8 cellular contexts compared by ENCODE assay signal in genomic region chr17:45131294-45131615, GRCh38. TPM values are rescaled to one million over a fixed set of nuclear protein-coding genes. Genes with fewer than 3 reads are reported as not detected.
DNase-seq lines count a peak whose midpoint lies in the region; ATAC-seq and TF ChIP-seq lines count a peak whose summit lies in the region.

No MANE protein-coding gene starts in this region.

- H3K9me3 ChIP-seq in DND-41 (ENCODE audit: insufficient read depth, low read length, severe bottlenecking) (no peaks in the 10 kb centered on the region), RWPE2 (ENCODE audit: severe bottlenecking) (no peaks in the 10 kb centered on the region), esophagus squamous epithelium (no peaks in the 10 kb centered on the region), psoas muscle (no peaks in the 10 kb centered on the region), body of pancreas (no peaks in the 10 kb centered on the region)

- H3K4me1 ChIP-seq in DND-41 (ENCODE audit: insufficient read depth, low read length) = peaks cover 28% of the 10 kb centered on the region
- H3K4me1 ChIP-seq in RWPE2 (ENCODE audit: insufficient read depth, poor library complexity, severe bottlenecking) = peaks cover 40% of the 10 kb centered on the region
- peaks cover 37 to 79% (median 48%) of the 10 kb centered on the region in 3 donors for H3K4me1 ChIP-seq in esophagus squamous epithelium
- H3K4me1 ChIP-seq in psoas muscle = peaks cover 50% of the 10 kb centered on the region
- peaks cover 41% of the 10 kb centered on the region for H3K4me1 ChIP-seq in body of pancreas

- DNase-seq in DND-41 (no peak), RWPE2 (ENCODE audit: low spot score) (no peak), esophagus squamous epithelium (lab: John Stamatoyannopoulos, UW) (no peak), psoas muscle (no peak), body of pancreas (no peak)
- DNase-seq in stimulated activated CD4-positive, alpha-beta T cell treated with anti-CD3 and anti-CD28 coated beads, Interleukin-4, amount 100 ng/mL, for 4 hours = no peak

- H4K20me1 ChIP-seq in DND-41 (ENCODE audit: insufficient read depth, low read length) = no peaks in the 10 kb centered on the region

- WGBS in esophagus squamous epithelium, 2 donors = 66 to 72% methylated on average over 8 to 9 of the region's 9 CpGs
- 55 to 79% (median 67%) methylated on average over 9 of the region's 9 CpGs for WGBS in psoas muscle, 3 donors
- WGBS in body of pancreas, 2 donors = 71 to 85% methylated on average over 8 to 9 of the region's 9 CpGs

- H3K9ac ChIP-seq in DND-41 (ENCODE audit: low read depth, low read length) = no peak overlapping the region

- no peak for TF ChIP-seq POLR2A in esophagus squamous epithelium (IDR thresholded peaks at IDR 0.05)
- no peak for TF ChIP-seq POLR2A in body of pancreas (IDR thresholded peaks at IDR 0.05)

- H3K36me3 ChIP-seq in DND-41 (ENCODE audit: insufficient read depth, low read length) (no peaks in the 10 kb centered on the region), RWPE2 (ENCODE audit: low read depth) (peaks cover 7% of the 10 kb centered on the region), esophagus squamous epithelium (no peaks in the 10 kb centered on the region), psoas muscle (ENCODE audit: insufficient read depth in 1 of 2, low read depth in 1 of 2) (no peaks in the 10 kb centered on the region), body of pancreas (replicated peaks in 1 of 2; ENCODE audit: insufficient read depth in 1 of 2, low read depth in 2 of 2) (no peaks in the 10 kb centered on the region)

- H3K27ac ChIP-seq in DND-41 (ENCODE audit: low read length) (no peak overlapping the region), RWPE2 (ENCODE audit: poor library complexity, severe bottlenecking) (peak overlapping the region; percentile 95), esophagus squamous epithelium (peak overlapping the region; percentile 92 to 99 (median 98)), psoas muscle (peak overlapping the region; percentile 91), body of pancreas (no peak overlapping the region)

- intact Hi-C loops in esophagus squamous epithelium (cut with DNase I) = loop anchor here (5.0 kb wide), 1 partner anchor 354 kb away; no protein-coding TSS in a partner anchor
- intact Hi-C loops in psoas muscle (cut with DNase I) = loop anchor here (2.0 to 10.0 kb wide), 7 partner anchors 34 to 356 kb away; partner anchors contain the start of gene DCAKD (in 1 of the 2)
- intact Hi-C loops in body of pancreas (cut with DNase I) = no loop called here

- H3K79me2 ChIP-seq in DND-41 (ENCODE audit: insufficient read depth, low read length) = peaks cover 5% of the 10 kb centered on the region; the same call in 1 of the 2 replicates

- H3K4me3 ChIP-seq in DND-41 (ENCODE audit: low read depth in 1 of 2, low read length in 2 of 2) (peak overlapping the region in 1 of 2 experiments; percentile 91; a peak in 1 of 4 replicates), RWPE2 (ENCODE audit: severe bottlenecking) (peak overlapping the region; percentile 97), esophagus squamous epithelium (peak overlapping the region; percentile 78 to 98 (median 90)), psoas muscle (peak overlapping the region; percentile 88), body of pancreas (no peak overlapping the region)

- peak overlapping the region; percentile 100; the same call in 1 of the 2 replicates for H3K4me2 ChIP-seq in DND-41 (ENCODE audit: insufficient read depth, low read length)

- no peak for ATAC-seq in DND-41 (ENCODE audit: insufficient read depth, low read depth)
- no peak for ATAC-seq in RWPE2 (ENCODE audit: low read depth)
- no peak for ATAC-seq in psoas muscle
- no peak for ATAC-seq in GM19397 (IDR thresholded peaks at IDR 0.05; ENCODE audit: unreplicated experiment)
- no peak for ATAC-seq in body of pancreas
- no peak for ATAC-seq in GM19452 (IDR thresholded peaks at IDR 0.05; ENCODE audit: unreplicated experiment)

- H3K27me3 ChIP-seq in DND-41 (ENCODE audit: insufficient read depth, low read length, poor library complexity) (no peaks in the 10 kb centered on the region), RWPE2 (ENCODE audit: insufficient read depth, poor library complexity, severe bottlenecking) (no peaks in the 10 kb centered on the region), esophagus squamous epithelium (no peaks in the 10 kb centered on the region), psoas muscle (ENCODE audit: insufficient read depth in 3 of 3, low read length in 2 of 3) (no peaks in the 10 kb centered on the region), body of pancreas (no peaks in the 10 kb centered on the region)

- H2AFZ ChIP-seq in DND-41 (ENCODE audit: low read depth, low read length) = no peak overlapping the region

- TF ChIP-seq CTCF in DND-41 (IDR thresholded peaks at IDR 0.05; ENCODE audit: borderline replicate concordance, extremely low read depth, low read length, poor library complexity, severe bottlenecking) (no peak), RWPE2 (IDR thresholded peaks at IDR 0.05; ENCODE audit: poor library complexity, severe bottlenecking) (no peak), esophagus squamous epithelium (IDR thresholded peaks at IDR 0.05) (no peak), psoas muscle (IDR thresholded peaks at IDR 0.05) (no peak), body of pancreas (IDR thresholded peaks at IDR 0.05) (no peak)

RNA-seq across cellular contexts. Expression of gene PLCD3, which starts 1.1 kb away (rescaled TPM):
- total RNA-seq in esophagus squamous epithelium (100 to 1,000 TPM in 1 of 4 donors, 10 to 100 TPM in 3; 16.3 to 105 (median 20.5) TPM), psoas muscle (100 to 1,000 TPM in 2 of 4 donors, 10 to 100 TPM in 2; 69.8 to 217 (median 122) TPM), body of pancreas (10 to 100 TPM in 1 of 2 donors, 1 to 10 TPM in 1; 5.4 to 23.4 TPM)
- 100 to 1,000 TPM in 2 of 3 donors, 10 to 100 TPM in 1; 57.0 to 171 (median 170) TPM for polyA plus RNA-seq in psoas muscle

RNA-seq across cellular contexts. Expression of gene ACBD4, which starts 4.2 kb away (rescaled TPM):
- total RNA-seq in esophagus squamous epithelium (1 to 10 TPM; 1.7 to 6.9 (median 4.5) TPM), psoas muscle (1 to 10 TPM; 3.9 to 8.2 (median 5.1) TPM), body of pancreas (10 to 100 TPM; 20.8 to 21.1 TPM)
- 1 to 10 TPM; 2.7 to 5.2 (median 4.4) TPM for polyA plus RNA-seq in psoas muscle

RNA-seq across cellular contexts. Expression of gene HEXIM1, which starts 17.0 kb away (rescaled TPM):
- total RNA-seq in esophagus squamous epithelium = 10 to 100 TPM; 19.8 to 28.4 (median 25.3) TPM
- total RNA-seq in psoas muscle = 10 to 100 TPM; 21.3 to 52.2 (median 31.5) TPM
- polyA plus RNA-seq in psoas muscle = 100 to 1,000 TPM in 1 of 3 donors, 10 to 100 TPM in 1, 1 to 10 TPM in 1; 9.5 to 127 (median 22.0) TPM
- total RNA-seq in body of pancreas = 10 to 100 TPM; 13.8 to 15.3 TPM

RNA-seq across cellular contexts. Expression of gene HEXIM2, which starts 30.4 kb away (rescaled TPM):
- total RNA-seq in esophagus squamous epithelium (1 to 10 TPM; 1.7 to 9.0 (median 4.9) TPM), psoas muscle (10 to 100 TPM; 13.7 to 47.1 (median 33.4) TPM), body of pancreas (10 to 100 TPM in 1 of 2 donors, 1 to 10 TPM in 1; 5.9 to 10.1 TPM)
- 10 to 100 TPM in 2 of 3 donors, 1 to 10 TPM in 1; 8.2 to 69.5 (median 62.7) TPM for polyA plus RNA-seq in psoas muscle

Comparison
In these comparisons a context has a peak if more than half of its experiments do, and no peak if none do; other contexts are left out.
1. H3K27ac ChIP-seq: peak in RWPE2 (single experiment), esophagus squamous epithelium (4 of 4) and psoas muscle (single experiment); none in DND-41 (single experiment) and body of pancreas (0 of 4).
2. H3K4me3 ChIP-seq: peak in RWPE2 (single experiment), esophagus squamous epithelium (4 of 4) and psoas muscle (single experiment); none in body of pancreas (0 of 2).